In the genomic region with DNA sequence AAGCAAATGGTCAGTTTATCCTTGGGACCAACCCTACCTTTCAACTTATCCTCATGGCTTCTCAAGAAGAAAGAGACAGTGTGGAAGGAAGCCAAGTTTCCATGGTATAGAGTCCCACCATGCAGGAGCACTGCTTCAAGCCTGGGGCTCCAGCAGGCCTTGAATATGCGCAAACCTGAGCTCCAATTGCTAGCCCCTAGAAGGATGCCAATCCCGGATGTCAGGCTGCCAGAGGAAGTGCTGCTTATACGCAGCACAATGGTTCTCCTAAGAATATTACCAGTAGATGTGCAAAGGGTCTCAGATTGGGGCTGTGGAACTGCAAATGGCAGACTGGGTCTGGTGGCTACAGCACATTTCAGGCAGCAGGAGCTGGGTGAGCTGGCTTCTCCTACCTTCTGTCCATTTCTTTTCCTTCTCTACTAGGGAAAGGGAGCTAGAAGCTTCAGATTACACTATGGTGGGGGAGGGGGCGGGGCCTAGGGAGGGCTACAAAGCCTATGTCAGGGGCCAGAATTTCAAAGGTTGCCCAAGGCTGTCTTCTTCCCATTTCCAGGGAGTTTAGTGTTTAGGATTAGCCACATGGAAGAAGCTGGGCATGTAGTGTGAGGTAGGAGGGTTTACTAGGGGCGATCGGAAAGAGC, we compare ENCODE assay signal across 23 cellular contexts. TPM values are rescaled to one million over a fixed set of nuclear protein-coding genes. Genes with fewer than 3 reads are reported as not detected.
"Had no signal": no experiment of that assay in that cellular context is flagged by ENCODE, and none has a peak within 500 bp of the region (broad histone marks: within the 10 kb centered on the region; RNA-seq: fewer than 3 reads in every experiment).

No MANE protein-coding gene starts in this region.

- H3K9me3 ChIP-seq: heart right ventricle, right atrium auricular region, sigmoid colon, thoracic aorta, transverse colon had no signal

- H3K4me3 Mint-ChIP-seq: naive thymus-derived CD4-positive, alpha-beta T cell; stimulated activated naive B cell treated with anti-CD40 and anti-IgM and Interleukin-4, amounts not matched to agents 10 μg/mL and 1 μg/mL and 100 μg/mL, for 72 hours; stimulated activated naive CD8-positive, alpha-beta T cell treated with anti-CD3 and anti-CD28 coated beads, Interleukin-15, amount 100 ng/mL, for 72 hours had no signal

- H3K4me1 Mint-ChIP-seq: stimulated activated naive B cell treated with anti-CD40 and anti-IgM and Interleukin-4, amounts not matched to agents 10 μg/mL and 1 μg/mL and 100 μg/mL, for 72 hours had no signal

- H3K27me3 Mint-ChIP-seq: naive thymus-derived CD4-positive, alpha-beta T cell; stimulated activated naive B cell treated with anti-CD40 and anti-IgM and Interleukin-4, amounts not matched to agents 10 μg/mL and 1 μg/mL and 100 μg/mL, for 72 hours; stimulated activated naive CD8-positive, alpha-beta T cell treated with anti-CD3 and anti-CD28 coated beads, Interleukin-15, amount 100 ng/mL, for 72 hours had no signal

- ATAC-seq: esophagus mucosa; naive thymus-derived CD4-positive, alpha-beta T cell; stimulated activated naive B cell treated with anti-CD40 and anti-IgM and Interleukin-4, amounts not matched to agents 10 μg/mL and 1 μg/mL and 100 μg/mL, for 72 hours; stimulated activated naive CD8-positive, alpha-beta T cell treated with anti-CD3 and anti-CD28 coated beads, Interleukin-15, amount 100 ng/mL, for 72 hours had no signal

- H3K27ac ChIP-seq: coronary artery, heart right ventricle, right atrium auricular region, sigmoid colon, skin epidermis, thoracic aorta, transverse colon had no signal

- DNase-seq: dorsolateral prefrontal cortex; effector CD8-positive, alpha-beta T cell; heart right ventricle; kidney glomerular epithelial cell; naive thymus-derived CD4-positive, alpha-beta T cell; posterior cingulate gyrus; sigmoid colon; stimulated activated CD4-positive, alpha-beta T cell treated with anti-CD3 and anti-CD28 coated beads, Interleukin-2, amount 100 ng/mL, for 24 hours; stimulated activated CD4-positive, alpha-beta T cell treated with anti-CD3 and anti-CD28 coated beads, Interleukin-4, amount 100 ng/mL, for 4 hours; stimulated activated naive B cell treated with anti-CD40 and anti-IgM and Interleukin-4, amounts not matched to agents 10 μg/mL and 1 μg/mL and 100 μg/mL, for 72 hours; stimulated activated naive CD8-positive, alpha-beta T cell treated with anti-CD3 and anti-CD28 coated beads, Interleukin-15, amount 100 ng/mL, for 72 hours; transverse colon had no signal

- H3K36me3 ChIP-seq: right atrium auricular region, thoracic aorta, transverse colon had no signal

- FAIRE-seq: endometrium, frontal cortex, islet of Langerhans had no signal

- H3K4me3 ChIP-seq: coronary artery, dorsolateral prefrontal cortex, heart right ventricle, right atrium auricular region, sigmoid colon, skin epidermis, thoracic aorta, transverse colon had no signal

- H3K27me3 ChIP-seq: right atrium auricular region, sigmoid colon, transverse colon had no signal

- H3K4me1 ChIP-seq: heart right ventricle, right atrium auricular region, sigmoid colon, transverse colon had no signal

- H3K27ac Mint-ChIP-seq: naive thymus-derived CD4-positive, alpha-beta T cell; stimulated activated naive B cell treated with anti-CD40 and anti-IgM and Interleukin-4, amounts not matched to agents 10 μg/mL and 1 μg/mL and 100 μg/mL, for 72 hours; stimulated activated naive CD8-positive, alpha-beta T cell treated with anti-CD3 and anti-CD28 coated beads, Interleukin-15, amount 100 ng/mL, for 72 hours had no signal

- H3K9me3 Mint-ChIP-seq: naive thymus-derived CD4-positive, alpha-beta T cell; stimulated activated naive B cell treated with anti-CD40 and anti-IgM and Interleukin-4, amounts not matched to agents 10 μg/mL and 1 μg/mL and 100 μg/mL, for 72 hours; stimulated activated naive CD8-positive, alpha-beta T cell treated with anti-CD3 and anti-CD28 coated beads, Interleukin-15, amount 100 ng/mL, for 72 hours had no signal

RNA-seq across cellular contexts. Expression of gene CITED1, which starts 40.7 kb away (rescaled TPM):
- total RNA-seq: esophagus mucosa, liver, lung microvascular endothelial cell had no signal
- polyA plus RNA-seq: fibroblast of lung; naive thymus-derived CD4-positive, alpha-beta T cell had no signal
